Comparison of ENCODE assay signal across 1 cellular context in genomic region chr12:89709994-89710872, GRCh38.
TF ChIP-seq lines count a peak whose summit lies in the region.

No MANE protein-coding gene starts in this region.

TF ChIP-seq in K562, 482 proteins besides CTCF, POLR2A, EP300 and RAD21 (continued from another document and continues in another):
- TF ChIP-seq TSHZ1 (CRISPR knock-in tag; IDR thresholded peaks at IDR 0.05) (no peak), NFXL1 (CRISPR knock-in tag; IDR thresholded peaks at IDR 0.05) (no peak), MTA1 (IDR thresholded peaks at IDR 0.05; ENCODE audit: borderline replicate concordance) (no peak), ZNF133 (CRISPR knock-in tag; IDR thresholded peaks at IDR 0.05) (no peak), GABPA (tag; conservative IDR thresholded peaks at IDR 0.05; ENCODE audit: low read depth) (no peak), SIN3A (IDR thresholded peaks at IDR 0.05; ENCODE audit: borderline replicate concordance in 2 of 2, control insufficient read depth in 1 of 2, low read depth in 2 of 2, low read length in 2 of 2) (peak in 1 of 2 experiments; percentile 77; a peak in 1 of 4 replicates), NCOA6 (IDR thresholded peaks at IDR 0.05) (no peak), PTBP1 (IDR thresholded peaks at IDR 0.05; ENCODE audit: low read depth, low read length) (no peak), DNMT1 (IDR thresholded peaks at IDR 0.05) (no peak), NR2C2 (CRISPR knock-in tag; IDR thresholded peaks at IDR 0.05) (no peak), NR2C2 (tag; IDR thresholded peaks at IDR 0.05) (no peak), RBM14 (IDR thresholded peaks at IDR 0.05; ENCODE audit: borderline replicate concordance, insufficient read depth, low read depth, low read length) (no peak), U2AF1 (optimal IDR thresholded peaks at IDR 0.05; ENCODE audit: low read depth, low read length) (no peak), TARDBP (IDR thresholded peaks at IDR 0.05) (0 out of 2 replicates have a peak, but pooled peaks have one; percentile 5), HIVEP1 (CRISPR knock-in tag; IDR thresholded peaks at IDR 0.05) (no peak), PML (IDR thresholded peaks at IDR 0.05; ENCODE audit: low read length) (no peak), CREB3L1 (IDR thresholded peaks at IDR 0.05; ENCODE audit: borderline replicate concordance, low read depth) (no peak), TCF7 (IDR thresholded peaks at IDR 0.05; ENCODE audit: borderline replicate concordance) (no peak), ZNF175 (CRISPR knock-in tag; IDR thresholded peaks at IDR 0.05; ENCODE audit: low read depth) (no peak), NEUROD1 (IDR thresholded peaks at IDR 0.05; ENCODE audit: borderline replicate concordance, low read depth, low read length, partially characterized antibody) (no peak), MCM3 (IDR thresholded peaks at IDR 0.05) (no peak), ADNP (tag; IDR thresholded peaks at IDR 0.05) (no peak), ZBED1 (IDR thresholded peaks at IDR 0.05) (no peak), ZFPM2 (CRISPR knock-in tag; IDR thresholded peaks at IDR 0.05) (no peak), ZNF174 (CRISPR knock-in tag; IDR thresholded peaks at IDR 0.05) (no peak), PRMT5 (CRISPR knock-in tag; IDR thresholded peaks at IDR 0.05) (no peak), HOMEZ (CRISPR knock-in tag; IDR thresholded peaks at IDR 0.05) (0 out of 2 replicates have a peak, but pooled peaks have one; percentile 2), ATF2 (CRISPR knock-in tag; IDR thresholded peaks at IDR 0.05) (no peak), CBX1 (IDR thresholded peaks at IDR 0.05; ENCODE audit: low read depth) (no peak), PBX2 (CRISPR knock-in tag; IDR thresholded peaks at IDR 0.05; ENCODE audit: low read depth) (no peak), PBX2 (tag; conservative IDR thresholded peaks at IDR 0.05; ENCODE audit: low read depth) (no peak), HINFP (tag; conservative IDR thresholded peaks at IDR 0.05; ENCODE audit: low read depth) (no peak), ZNF655 (CRISPR knock-in tag; IDR thresholded peaks at IDR 0.05) (no peak), TRIM24 (IDR thresholded peaks at IDR 0.05) (no peak), VEZF1 (CRISPR knock-in tag; IDR thresholded peaks at IDR 0.05) (no peak), L3MBTL2 (IDR thresholded peaks at IDR 0.05) (peak; percentile 88), MLLT1 (IDR thresholded peaks at IDR 0.05) (peak in 1 of 2 experiments; percentile 12; a peak in 2 of 4 replicates), CBFB (CRISPR knock-in tag; IDR thresholded peaks at IDR 0.05) (0 out of 2 replicates have a peak, but pooled peaks have one; percentile 41), RFX7 (CRISPR knock-in tag; IDR thresholded peaks at IDR 0.05) (no peak), RNF2 (IDR thresholded peaks at IDR 0.05) (no peak; the same call in 1 of the 2 replicates), PRPF4 (IDR thresholded peaks at IDR 0.05; ENCODE audit: insufficient read depth, low read depth, low read length, poor library complexity, severe bottlenecking) (no peak), PCBP1 (IDR thresholded peaks at IDR 0.05; ENCODE audit: low read depth, low read length, poor library complexity, severe bottlenecking) (no peak), E4F1 (CRISPR knock-in tag; IDR thresholded peaks at IDR 0.05; ENCODE audit: borderline replicate concordance) (no peak), ATF7 (IDR thresholded peaks at IDR 0.05) (no peak), MAFG (tag; conservative IDR thresholded peaks at IDR 0.05) (no peak), ZNF253 (CRISPR knock-in tag; conservative IDR thresholded peaks at IDR 0.05) (no peak)
